12 cellular contexts compared by ENCODE assay signal in genomic region chr4:76562161-76562560, GRCh38.
A peak's percentile ranks its signal among the peaks of the same experiment; 100 is the strongest.
DNase-seq lines count a peak whose midpoint lies in the region; ATAC-seq and TF ChIP-seq lines count a peak whose summit lies in the region.
"Had no signal": no experiment of that assay in that cellular context is flagged by ENCODE, and none has a peak within 500 bp of the region (broad histone marks: within the 10 kb centered on the region; RNA-seq: fewer than 3 reads in every experiment).

No MANE protein-coding gene starts in this region.

- H3K4me1 ChIP-seq in body of pancreas, result peaks cover 14% of the 10 kb centered on the region
- H3K4me1 ChIP-seq in right atrium auricular region, result peaks cover 0 to 12% of the 10 kb centered on the region in 2 donors
- H3K4me1 ChIP-seq in tibial artery, result peaks cover 0 to 62% (median 32%) of the 10 kb centered on the region in 4 donors

- no peak for TF ChIP-seq CTCF in body of pancreas (IDR thresholded peaks at IDR 0.05)
- TF ChIP-seq CTCF in right atrium auricular region (IDR thresholded peaks at IDR 0.05), result no peak
- no peak for TF ChIP-seq CTCF in tibial artery (IDR thresholded peaks at IDR 0.05)

- peak; percentile 35 for ATAC-seq in body of pancreas
- no peak for ATAC-seq in HG02852 (IDR thresholded peaks at IDR 0.05; ENCODE audit: unreplicated experiment)
- no peak for ATAC-seq in activated T-cell treated with anti-CD3 and anti-CD28 coated beads, Interleukin-2, amount 50 U/mL, for 72 hours (replicated peaks in 1 of 2)
- ATAC-seq: T-cell had no signal

- no peak overlapping the region for H3K27ac Mint-ChIP-seq in activated T-cell treated with anti-CD3 and anti-CD28 coated beads, Interleukin-2, amount 50 U/mL, for 72 hours
- H3K27ac Mint-ChIP-seq: dendritic cell treated with granulocyte-macrophage colony-stimulating factor and Interleukin-4, amounts not matched to agents 40 ng/mL and 50 ng/mL, for 4 days; T-cell had no signal

- no peaks in the 10 kb centered on the region for H3K9me3 Mint-ChIP-seq in activated T-cell treated with anti-CD3 and anti-CD28 coated beads, Interleukin-2, amount 50 U/mL, for 72 hours
- H3K9me3 Mint-ChIP-seq: dendritic cell treated with granulocyte-macrophage colony-stimulating factor and Interleukin-4, amounts not matched to agents 40 ng/mL and 50 ng/mL, for 4 days; T-cell had no signal

- 59 to 61% methylated on average over 2 of the region's 2 CpGs for WGBS in body of pancreas, 2 donors

- H3K9me3 ChIP-seq in body of pancreas (no peaks in the 10 kb centered on the region), right atrium auricular region (no peaks in the 10 kb centered on the region), tibial artery (no peaks in the 10 kb centered on the region)

- no peak overlapping the region for H3K4me3 ChIP-seq in body of pancreas
- H3K4me3 ChIP-seq in right atrium auricular region, result no peak overlapping the region
- H3K4me3 ChIP-seq in tibial artery, result no peak overlapping the region

- H3K27me3 ChIP-seq in body of pancreas, result no peaks in the 10 kb centered on the region
- H3K27me3 ChIP-seq in right atrium auricular region, result no peaks in the 10 kb centered on the region
- H3K27me3 ChIP-seq in tibial artery, result no peaks in the 10 kb centered on the region

- peaks cover 7% of the 10 kb centered on the region for H3K27me3 Mint-ChIP-seq in activated T-cell treated with anti-CD3 and anti-CD28 coated beads, Interleukin-2, amount 50 U/mL, for 72 hours (ENCODE audit: low read depth)
- H3K27me3 Mint-ChIP-seq: dendritic cell treated with granulocyte-macrophage colony-stimulating factor and Interleukin-4, amounts not matched to agents 40 ng/mL and 50 ng/mL, for 4 days had no signal

- no peaks in the 10 kb centered on the region for H3K4me1 Mint-ChIP-seq in activated T-cell treated with anti-CD3 and anti-CD28 coated beads, Interleukin-2, amount 50 U/mL, for 72 hours (ENCODE audit: low read depth)
- H3K4me1 Mint-ChIP-seq: T-cell had no signal

- DNase-seq in HS-27A (ENCODE audit: low read depth) (peak; percentile 52), body of pancreas (no peak), right atrium auricular region (ENCODE audit: low spot score) (no peak), tibial artery (no peak), hypothalamus (lab: John Stamatoyannopoulos, UW) (no peak)
- no peak for DNase-seq in activated T-cell treated with anti-CD3 and anti-CD28 coated beads, Interleukin-2, amount 50 U/mL, for 72 hours
- DNase-seq: GDM1, NCI-H526, occipital lobe, T-cell had no signal

- H3K36me3 ChIP-seq in body of pancreas (replicated peaks in 1 of 2; ENCODE audit: insufficient read depth in 1 of 2, low read depth in 2 of 2) (no peaks in the 10 kb centered on the region), right atrium auricular region (no peaks in the 10 kb centered on the region), tibial artery (no peaks in the 10 kb centered on the region)

- H3K4me3 Mint-ChIP-seq in activated T-cell treated with anti-CD3 and anti-CD28 coated beads, Interleukin-2, amount 50 U/mL, for 72 hours, result no peak overlapping the region
- H3K4me3 Mint-ChIP-seq: dendritic cell treated with granulocyte-macrophage colony-stimulating factor and Interleukin-4, amounts not matched to agents 40 ng/mL and 50 ng/mL, for 4 days; T-cell had no signal

- no peak for TF ChIP-seq POLR2A in body of pancreas (IDR thresholded peaks at IDR 0.05)

- intact Hi-C loops in body of pancreas (cut with DNase I), result no loop called here
- intact Hi-C loops in tibial artery (cut with DNase I; ENCODE audit: low total_unique reads), result no loop called here

- no peaks in the 10 kb centered on the region for H3K36me3 Mint-ChIP-seq in activated T-cell treated with anti-CD3 and anti-CD28 coated beads, Interleukin-2, amount 50 U/mL, for 72 hours (ENCODE audit: insufficient read depth in 2 of 2)
- H3K36me3 Mint-ChIP-seq: T-cell had no signal

- H3K27ac ChIP-seq in body of pancreas (peak overlapping the region in 2 of 4 donors; percentile 35 to 64), right atrium auricular region (peak overlapping the region; percentile 18 to 70), tibial artery (peak overlapping the region; percentile 73 to 75)
